18 cellular contexts compared by ENCODE assay signal in the genomic region with DNA sequence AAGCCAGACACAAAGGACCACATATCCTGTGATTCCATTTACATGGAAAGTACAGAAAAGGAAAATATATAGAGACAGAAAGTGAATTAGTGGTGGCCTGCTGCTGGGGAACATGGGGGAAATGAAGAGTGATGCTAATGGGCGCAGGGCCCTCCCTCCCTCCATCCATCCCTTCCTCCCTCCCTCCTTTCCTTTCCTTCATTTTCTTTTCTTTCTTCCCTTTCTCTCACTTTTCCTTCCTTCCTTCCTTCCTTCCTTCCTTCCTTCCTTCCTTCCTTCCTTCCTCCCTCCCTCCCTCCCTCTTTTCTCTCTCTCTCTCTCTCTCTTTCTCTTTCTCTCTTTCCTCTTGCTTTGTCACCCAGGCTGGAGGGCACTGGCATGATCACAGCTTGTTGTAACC. TPM values are rescaled to one million over a fixed set of nuclear protein-coding genes. Genes with fewer than 3 reads are reported as not detected.
DNase-seq lines count a peak whose midpoint lies in the region; ATAC-seq and TF ChIP-seq lines count a peak whose summit lies in the region.
"Had no signal": no experiment of that assay in that cellular context is flagged by ENCODE, and none has a peak within 500 bp of the region (broad histone marks: within the 10 kb centered on the region; RNA-seq: fewer than 3 reads in every experiment).

No MANE protein-coding gene starts in this region.

- peaks cover 5% of the 10 kb centered on the region for H3K4me1 Mint-ChIP-seq in activated naive CD8-positive, alpha-beta T cell treated with anti-CD3 and anti-CD28 coated beads, Interleukin-2, amount 10 ng/mL, durations not matched to agents 7 days and 5 days
- peaks cover 4% of the 10 kb centered on the region for H3K4me1 Mint-ChIP-seq in activated naive CD8-positive, alpha-beta T cell treated with anti-CD3 and anti-CD28 coated beads, Interleukin-2, amount 50 U/mL, for 24 hours
- peaks cover 21 to 34% of the 10 kb centered on the region in 2 donors for H3K4me1 Mint-ChIP-seq in immature natural killer cell
- H3K4me1 Mint-ChIP-seq: B cell had no signal

- TF ChIP-seq CTCF in HEK293 (tag by site-specific recombination; IDR thresholded peaks at IDR 0.05) (no peak), GM20000 (IDR thresholded peaks at IDR 0.05; ENCODE audit: extremely low read depth, missing control alignments) (no peak)

- no peaks in the 10 kb centered on the region for H3K4me1 ChIP-seq in HEK293 (ENCODE audit: control insufficient read depth, insufficient read depth, low read length)

- H3K4me3 ChIP-seq in HEK293 (ENCODE audit: low read depth, low read length): no peak overlapping the region
- H3K4me3 ChIP-seq: BLaER1, GM12878, GM23248 had no signal

- H3K9me3 ChIP-seq in HEK293 (ENCODE audit: control insufficient read depth, insufficient read depth, low read depth, low read length): no peaks in the 10 kb centered on the region
- H3K9me3 ChIP-seq: BLaER1, Caco-2 had no signal

- POLR2A ChIA-PET in activated naive CD8-positive, alpha-beta T cell treated with anti-CD3 and anti-CD28 coated beads, Interleukin-2, amount 10 ng/mL, durations not matched to agents 7 days and 5 days (lab: Charles Lee): interaction anchor here (0.7 kb wide), 1 partner anchor 132 kb away, joined by 3 read pairs; no protein-coding TSS in a partner anchor
- POLR2A ChIA-PET in HEK293 (lab: Yijun Ruan, JAX): no interaction called here

- H3K9me3 Mint-ChIP-seq in activated naive CD8-positive, alpha-beta T cell treated with anti-CD3 and anti-CD28 coated beads, Interleukin-2, amount 10 ng/mL, durations not matched to agents 7 days and 5 days: no peaks in the 10 kb centered on the region
- no peaks in the 10 kb centered on the region for H3K9me3 Mint-ChIP-seq in activated naive CD8-positive, alpha-beta T cell treated with anti-CD3 and anti-CD28 coated beads, Interleukin-2, amount 50 U/mL, for 24 hours
- no peaks in the 10 kb centered on the region for H3K9me3 Mint-ChIP-seq in immature natural killer cell
- H3K9me3 Mint-ChIP-seq: CD4-positive, CD25-positive, alpha-beta regulatory T cell; CD8-positive, alpha-beta T cell had no signal

- no peaks in the 10 kb centered on the region for H3K27me3 Mint-ChIP-seq in activated naive CD8-positive, alpha-beta T cell treated with anti-CD3 and anti-CD28 coated beads, Interleukin-2, amount 10 ng/mL, durations not matched to agents 7 days and 5 days
- no peaks in the 10 kb centered on the region for H3K27me3 Mint-ChIP-seq in activated naive CD8-positive, alpha-beta T cell treated with anti-CD3 and anti-CD28 coated beads, Interleukin-2, amount 50 U/mL, for 24 hours
- H3K27me3 Mint-ChIP-seq in immature natural killer cell (ENCODE audit: low read depth in 3 of 3): no peaks in the 10 kb centered on the region
- H3K27me3 Mint-ChIP-seq: B cell; CD4-positive, CD25-positive, alpha-beta regulatory T cell had no signal

- no peaks in the 10 kb centered on the region; a peak in 1 of 3 replicates for H3K36me3 ChIP-seq in HEK293 (ENCODE audit: control insufficient read depth in 2 of 2, insufficient read depth in 1 of 2, low read length in 2 of 2)

- no peak overlapping the region for H3K4me3 Mint-ChIP-seq in activated naive CD8-positive, alpha-beta T cell treated with anti-CD3 and anti-CD28 coated beads, Interleukin-2, amount 10 ng/mL, durations not matched to agents 7 days and 5 days
- no peak overlapping the region for H3K4me3 Mint-ChIP-seq in activated naive CD8-positive, alpha-beta T cell treated with anti-CD3 and anti-CD28 coated beads, Interleukin-2, amount 50 U/mL, for 24 hours
- H3K4me3 Mint-ChIP-seq in immature natural killer cell: no peak overlapping the region
- H3K4me3 Mint-ChIP-seq: B cell; CD4-positive, CD25-positive, alpha-beta regulatory T cell; CD8-positive, alpha-beta T cell had no signal

- peaks cover 3% of the 10 kb centered on the region for H3K36me3 Mint-ChIP-seq in activated naive CD8-positive, alpha-beta T cell treated with anti-CD3 and anti-CD28 coated beads, Interleukin-2, amount 10 ng/mL, durations not matched to agents 7 days and 5 days
- H3K36me3 Mint-ChIP-seq in activated naive CD8-positive, alpha-beta T cell treated with anti-CD3 and anti-CD28 coated beads, Interleukin-2, amount 50 U/mL, for 24 hours (ENCODE audit: low read depth): no peaks in the 10 kb centered on the region
- H3K36me3 Mint-ChIP-seq in immature natural killer cell: no peaks in the 10 kb centered on the region

- H3K27ac ChIP-seq in HEK293 (ENCODE audit: extremely low read depth, low read depth, low read length): no peak overlapping the region
- H3K27ac ChIP-seq: BLaER1, C4-2B, GM23248 had no signal

- CTCF ChIA-PET in HEK293 (lab: Yijun Ruan, JAX): no interaction called here

- no peak for DNase-seq in activated naive CD8-positive, alpha-beta T cell treated with anti-CD3 and anti-CD28 coated beads, Interleukin-2, amount 10 ng/mL, durations not matched to agents 7 days and 5 days
- no peak for DNase-seq in activated naive CD8-positive, alpha-beta T cell treated with anti-CD3 and anti-CD28 coated beads, Interleukin-2, amount 50 U/mL, for 24 hours
- DNase-seq in immature natural killer cell (no peak), GM20000 (ENCODE audit: low spot score) (no peak)
- DNase-seq: Caco-2; CD4-positive, CD25-positive, alpha-beta regulatory T cell; CD8-positive, alpha-beta T cell; DMS153; DND-41; GM23248; H7; HCEC 1CT had no signal

- H3K27ac Mint-ChIP-seq in activated naive CD8-positive, alpha-beta T cell treated with anti-CD3 and anti-CD28 coated beads, Interleukin-2, amount 10 ng/mL, durations not matched to agents 7 days and 5 days: peak overlapping the region; percentile 48
- H3K27ac Mint-ChIP-seq in activated naive CD8-positive, alpha-beta T cell treated with anti-CD3 and anti-CD28 coated beads, Interleukin-2, amount 50 U/mL, for 24 hours: no peak overlapping the region
- H3K27ac Mint-ChIP-seq in immature natural killer cell: peak overlapping the region in 4 of 6 donors; percentile 35 to 90 (median 62)
- H3K27ac Mint-ChIP-seq: B cell; CD8-positive, alpha-beta T cell had no signal

- no peak for ATAC-seq in activated naive CD8-positive, alpha-beta T cell treated with anti-CD3 and anti-CD28 coated beads, Interleukin-2, amount 10 ng/mL, durations not matched to agents 7 days and 5 days (ENCODE audit: low read depth)
- no peak for ATAC-seq in activated naive CD8-positive, alpha-beta T cell treated with anti-CD3 and anti-CD28 coated beads, Interleukin-2, amount 50 U/mL, for 24 hours
- no peak for ATAC-seq in GM18868 (IDR thresholded peaks at IDR 0.05; ENCODE audit: unreplicated experiment)
- ATAC-seq: CD8-positive, alpha-beta T cell; GM12878 had no signal

TF ChIP-seq in HEK293, 187 proteins besides CTCF, POLR2A, EP300 and RAD21:
- TF ChIP-seq PRDM1 (tag by site-specific recombination; IDR thresholded peaks at IDR 0.05) (peak; percentile 98), ZNF366 (tag by site-specific recombination; conservative IDR thresholded peaks at IDR 0.05) (peak; percentile 95), ZNF585B (tag by site-specific recombination; IDR thresholded peaks at IDR 0.05) (no peak), ZNF211 (tag by site-specific recombination; IDR thresholded peaks at IDR 0.05; ENCODE audit: low read depth) (no peak), ZNF747 (tag by site-specific recombination; IDR thresholded peaks at IDR 0.05) (no peak), ZNF596 (tag by site-specific recombination; IDR thresholded peaks at IDR 0.05) (0 out of 2 replicates have a peak, but pooled peaks have one; percentile 24)

RNA-seq across cellular contexts. Expression of gene ARL6IP4, which starts 37.3 kb away (rescaled TPM):
- 100 to 1,000 TPM; 204 to 211 TPM for total RNA-seq in activated naive CD8-positive, alpha-beta T cell treated with anti-CD3 and anti-CD28 coated beads, Interleukin-2, amount 10 ng/mL, durations not matched to agents 7 days and 5 days
- 100 to 1,000 TPM; 131 to 327 (median 245) TPM for polyA plus RNA-seq in immature natural killer cell

RNA-seq across cellular contexts. Expression of gene OGFOD2, which starts 42.7 kb away (rescaled TPM):
- 10 to 100 TPM; 33.8 to 35.5 TPM for total RNA-seq in activated naive CD8-positive, alpha-beta T cell treated with anti-CD3 and anti-CD28 coated beads, Interleukin-2, amount 10 ng/mL, durations not matched to agents 7 days and 5 days
- 10 to 100 TPM; 14.4 to 16.6 (median 16.3) TPM for polyA plus RNA-seq in immature natural killer cell

RNA-seq across cellular contexts. Expression of gene ABCB9, which starts 51.5 kb away (rescaled TPM):
- total RNA-seq in activated naive CD8-positive, alpha-beta T cell treated with anti-CD3 and anti-CD28 coated beads, Interleukin-2, amount 10 ng/mL, durations not matched to agents 7 days and 5 days: 1 to 10 TPM; 7.0 to 9.2 TPM
- polyA plus RNA-seq in immature natural killer cell: under 1 TPM in 2 of 3 donors, not detected in 1; 0.31 to 0.44 TPM
